Comparison of ENCODE assay signal across 9 cellular contexts in the genomic region with DNA sequence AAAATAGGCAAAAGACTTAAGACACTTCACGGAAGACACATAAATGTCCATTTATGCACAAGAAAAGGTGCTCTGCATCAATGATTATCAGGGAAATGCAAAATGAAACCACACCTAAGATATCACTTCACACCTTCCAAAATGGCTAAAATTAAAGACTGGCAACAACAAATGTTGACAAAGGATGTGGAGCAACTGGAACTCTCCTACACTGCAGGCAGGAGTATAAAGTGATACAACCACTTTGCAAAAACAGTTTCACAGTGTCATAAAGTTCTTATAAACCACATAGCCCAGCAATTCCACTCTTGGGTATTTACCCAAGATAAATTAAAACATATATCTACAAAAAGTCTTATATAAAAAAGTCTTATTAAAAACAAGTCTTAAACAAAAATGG. TPM values are rescaled to one million over a fixed set of nuclear protein-coding genes. Genes with fewer than 3 reads are reported as not detected.
"Had no signal": no experiment of that assay in that cellular context is flagged by ENCODE, and none has a peak within 500 bp of the region (broad histone marks: within the 10 kb centered on the region; RNA-seq: fewer than 3 reads in every experiment).

No MANE protein-coding gene starts in this region.

- FAIRE-seq: G401.6, GM12878, GM12891, GM12892, GM18507, GM19239 had no signal

- H3K4me3 ChIP-seq: GM12878 had no signal

- DNase-seq: GDM1, GF-D8 had no signal

- ATAC-seq: GM12878 had no signal

RNA-seq across cellular contexts. Expression of a gene that starts 52.8 kb away (rescaled TPM):
- total RNA-seq: G401, GM12878 had no signal
- polyA plus RNA-seq: GM12878 had no signal
